9 cellular contexts compared by ENCODE assay signal in the genomic region with DNA sequence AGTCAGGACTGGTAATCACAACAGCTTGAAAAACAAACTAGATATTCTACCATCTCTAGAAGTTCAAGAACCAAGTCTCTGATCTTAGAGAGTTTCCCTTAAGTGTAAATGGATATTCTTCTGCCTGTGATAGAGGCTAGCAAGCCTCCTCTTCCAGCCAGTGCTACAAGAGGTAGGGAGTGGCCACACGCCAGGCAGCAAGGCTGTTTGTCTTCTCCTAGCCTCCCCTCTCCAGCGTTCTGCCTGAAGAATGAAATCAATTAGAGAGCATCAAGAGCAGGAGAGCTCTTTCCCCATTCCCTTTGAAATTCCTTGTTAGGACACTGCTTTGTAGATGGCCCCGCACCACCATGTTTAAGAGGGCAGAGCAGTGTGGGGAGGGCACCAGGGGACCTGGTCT. TPM values are rescaled to one million over a fixed set of nuclear protein-coding genes. Genes with fewer than 3 reads are reported as not detected.
DNase-seq lines count a peak whose midpoint lies in the region; ATAC-seq lines count a peak whose summit lies in the region.
"Had no signal": no experiment of that assay in that cellular context is flagged by ENCODE, and none has a peak within 500 bp of the region (broad histone marks: within the 10 kb centered on the region; RNA-seq: fewer than 3 reads in every experiment).

No MANE protein-coding gene starts in this region.

- no peaks in the 10 kb centered on the region for H3K36me3 Mint-ChIP-seq in activated naive CD4-positive, alpha-beta T cell treated with anti-CD3 and anti-CD28 coated beads, Interleukin-2, amount 50 U/mL, for 24 hours
- peaks cover 16% of the 10 kb centered on the region for H3K36me3 Mint-ChIP-seq in activated naive CD8-positive, alpha-beta T cell treated with anti-CD3 and anti-CD28 coated beads for 36 hours

- H3K9me3 Mint-ChIP-seq in activated naive CD4-positive, alpha-beta T cell treated with anti-CD3 and anti-CD28 coated beads, Interleukin-2, amount 50 U/mL, for 24 hours, result no peaks in the 10 kb centered on the region
- peaks cover 1% of the 10 kb centered on the region for H3K9me3 Mint-ChIP-seq in activated naive CD8-positive, alpha-beta T cell treated with anti-CD3 and anti-CD28 coated beads for 36 hours

- H3K27me3 Mint-ChIP-seq in activated naive CD4-positive, alpha-beta T cell treated with anti-CD3 and anti-CD28 coated beads, Interleukin-2, amount 50 U/mL, for 24 hours, result no peaks in the 10 kb centered on the region
- H3K27me3 Mint-ChIP-seq in activated naive CD8-positive, alpha-beta T cell treated with anti-CD3 and anti-CD28 coated beads for 36 hours, result no peaks in the 10 kb centered on the region

- peaks cover 97% of the 10 kb centered on the region for H3K4me1 Mint-ChIP-seq in activated naive CD4-positive, alpha-beta T cell treated with anti-CD3 and anti-CD28 coated beads, Interleukin-2, amount 50 U/mL, for 24 hours
- H3K4me1 Mint-ChIP-seq in activated naive CD8-positive, alpha-beta T cell treated with anti-CD3 and anti-CD28 coated beads for 36 hours, result peaks cover 93% of the 10 kb centered on the region

- ATAC-seq in HG03064 (IDR thresholded peaks at IDR 0.05; ENCODE audit: low read depth, unreplicated experiment) (peak; percentile 2), HG03139 (IDR thresholded peaks at IDR 0.05; ENCODE audit: unreplicated experiment) (no peak)

- DNase-seq in activated naive CD4-positive, alpha-beta T cell treated with Interleukin-2 at 50 U/mL for 16 hours, result no peak
- DNase-seq in activated naive CD8-positive, alpha-beta T cell treated with anti-CD3 and anti-CD28 coated beads for 36 hours, result no peak
- DNase-seq in NCI-H1930 (lab: John Stamatoyannopoulos, UW), result no peak
- DNase-seq in hepatic stellate cell (ENCODE audit: low spot score), result no peak
- no peak for DNase-seq in NCI-H1105 treated with DMSO at 0.1 percent for 48 hours (lab: John Stamatoyannopoulos, UW)
- DNase-seq: KG1 had no signal

- H3K27ac Mint-ChIP-seq in activated naive CD4-positive, alpha-beta T cell treated with anti-CD3 and anti-CD28 coated beads, Interleukin-2, amount 50 U/mL, for 24 hours, result peak overlapping the region; percentile 92
- H3K27ac Mint-ChIP-seq in activated naive CD8-positive, alpha-beta T cell treated with anti-CD3 and anti-CD28 coated beads for 36 hours, result peak overlapping the region; percentile 78

- peak overlapping the region; percentile 11 for H3K4me3 Mint-ChIP-seq in activated naive CD4-positive, alpha-beta T cell treated with anti-CD3 and anti-CD28 coated beads, Interleukin-2, amount 50 U/mL, for 24 hours
- peak overlapping the region; percentile 19 for H3K4me3 Mint-ChIP-seq in activated naive CD8-positive, alpha-beta T cell treated with anti-CD3 and anti-CD28 coated beads for 36 hours

RNA-seq across cellular contexts. Expression of a gene that starts 19.3 kb away (rescaled TPM):
- total RNA-seq in activated naive CD8-positive, alpha-beta T cell treated with anti-CD3 and anti-CD28 coated beads for 36 hours, result 100 to 1,000 TPM; 150 to 154 TPM
